Comparison of ENCODE assay signal across 1 cellular context in the genomic region with DNA sequence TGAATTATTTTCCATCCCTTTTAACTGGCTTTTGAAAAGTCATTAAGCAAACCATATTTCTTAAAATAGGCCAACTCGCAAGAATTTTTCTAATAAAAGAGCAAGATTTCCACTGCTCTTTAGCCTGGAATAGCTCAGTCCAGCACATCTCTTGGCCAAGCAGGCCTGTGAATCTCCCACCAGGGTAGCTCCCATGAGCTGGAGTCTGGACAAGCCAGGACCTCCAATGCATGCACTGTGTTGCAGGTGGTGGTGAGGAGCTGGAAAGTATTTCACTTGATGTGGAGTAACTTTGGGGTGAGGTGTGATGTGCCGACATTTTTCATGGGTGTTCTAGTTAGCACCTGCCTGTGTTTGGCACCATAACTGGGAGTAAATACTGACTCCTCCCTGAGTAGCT.
TF ChIP-seq lines count a peak whose summit lies in the region.

No MANE protein-coding gene starts in this region.

TF ChIP-seq in GM23338, 12 proteins besides CTCF, POLR2A, EP300 and RAD21 (continued from another document):
- TF ChIP-seq, protein P1, sequence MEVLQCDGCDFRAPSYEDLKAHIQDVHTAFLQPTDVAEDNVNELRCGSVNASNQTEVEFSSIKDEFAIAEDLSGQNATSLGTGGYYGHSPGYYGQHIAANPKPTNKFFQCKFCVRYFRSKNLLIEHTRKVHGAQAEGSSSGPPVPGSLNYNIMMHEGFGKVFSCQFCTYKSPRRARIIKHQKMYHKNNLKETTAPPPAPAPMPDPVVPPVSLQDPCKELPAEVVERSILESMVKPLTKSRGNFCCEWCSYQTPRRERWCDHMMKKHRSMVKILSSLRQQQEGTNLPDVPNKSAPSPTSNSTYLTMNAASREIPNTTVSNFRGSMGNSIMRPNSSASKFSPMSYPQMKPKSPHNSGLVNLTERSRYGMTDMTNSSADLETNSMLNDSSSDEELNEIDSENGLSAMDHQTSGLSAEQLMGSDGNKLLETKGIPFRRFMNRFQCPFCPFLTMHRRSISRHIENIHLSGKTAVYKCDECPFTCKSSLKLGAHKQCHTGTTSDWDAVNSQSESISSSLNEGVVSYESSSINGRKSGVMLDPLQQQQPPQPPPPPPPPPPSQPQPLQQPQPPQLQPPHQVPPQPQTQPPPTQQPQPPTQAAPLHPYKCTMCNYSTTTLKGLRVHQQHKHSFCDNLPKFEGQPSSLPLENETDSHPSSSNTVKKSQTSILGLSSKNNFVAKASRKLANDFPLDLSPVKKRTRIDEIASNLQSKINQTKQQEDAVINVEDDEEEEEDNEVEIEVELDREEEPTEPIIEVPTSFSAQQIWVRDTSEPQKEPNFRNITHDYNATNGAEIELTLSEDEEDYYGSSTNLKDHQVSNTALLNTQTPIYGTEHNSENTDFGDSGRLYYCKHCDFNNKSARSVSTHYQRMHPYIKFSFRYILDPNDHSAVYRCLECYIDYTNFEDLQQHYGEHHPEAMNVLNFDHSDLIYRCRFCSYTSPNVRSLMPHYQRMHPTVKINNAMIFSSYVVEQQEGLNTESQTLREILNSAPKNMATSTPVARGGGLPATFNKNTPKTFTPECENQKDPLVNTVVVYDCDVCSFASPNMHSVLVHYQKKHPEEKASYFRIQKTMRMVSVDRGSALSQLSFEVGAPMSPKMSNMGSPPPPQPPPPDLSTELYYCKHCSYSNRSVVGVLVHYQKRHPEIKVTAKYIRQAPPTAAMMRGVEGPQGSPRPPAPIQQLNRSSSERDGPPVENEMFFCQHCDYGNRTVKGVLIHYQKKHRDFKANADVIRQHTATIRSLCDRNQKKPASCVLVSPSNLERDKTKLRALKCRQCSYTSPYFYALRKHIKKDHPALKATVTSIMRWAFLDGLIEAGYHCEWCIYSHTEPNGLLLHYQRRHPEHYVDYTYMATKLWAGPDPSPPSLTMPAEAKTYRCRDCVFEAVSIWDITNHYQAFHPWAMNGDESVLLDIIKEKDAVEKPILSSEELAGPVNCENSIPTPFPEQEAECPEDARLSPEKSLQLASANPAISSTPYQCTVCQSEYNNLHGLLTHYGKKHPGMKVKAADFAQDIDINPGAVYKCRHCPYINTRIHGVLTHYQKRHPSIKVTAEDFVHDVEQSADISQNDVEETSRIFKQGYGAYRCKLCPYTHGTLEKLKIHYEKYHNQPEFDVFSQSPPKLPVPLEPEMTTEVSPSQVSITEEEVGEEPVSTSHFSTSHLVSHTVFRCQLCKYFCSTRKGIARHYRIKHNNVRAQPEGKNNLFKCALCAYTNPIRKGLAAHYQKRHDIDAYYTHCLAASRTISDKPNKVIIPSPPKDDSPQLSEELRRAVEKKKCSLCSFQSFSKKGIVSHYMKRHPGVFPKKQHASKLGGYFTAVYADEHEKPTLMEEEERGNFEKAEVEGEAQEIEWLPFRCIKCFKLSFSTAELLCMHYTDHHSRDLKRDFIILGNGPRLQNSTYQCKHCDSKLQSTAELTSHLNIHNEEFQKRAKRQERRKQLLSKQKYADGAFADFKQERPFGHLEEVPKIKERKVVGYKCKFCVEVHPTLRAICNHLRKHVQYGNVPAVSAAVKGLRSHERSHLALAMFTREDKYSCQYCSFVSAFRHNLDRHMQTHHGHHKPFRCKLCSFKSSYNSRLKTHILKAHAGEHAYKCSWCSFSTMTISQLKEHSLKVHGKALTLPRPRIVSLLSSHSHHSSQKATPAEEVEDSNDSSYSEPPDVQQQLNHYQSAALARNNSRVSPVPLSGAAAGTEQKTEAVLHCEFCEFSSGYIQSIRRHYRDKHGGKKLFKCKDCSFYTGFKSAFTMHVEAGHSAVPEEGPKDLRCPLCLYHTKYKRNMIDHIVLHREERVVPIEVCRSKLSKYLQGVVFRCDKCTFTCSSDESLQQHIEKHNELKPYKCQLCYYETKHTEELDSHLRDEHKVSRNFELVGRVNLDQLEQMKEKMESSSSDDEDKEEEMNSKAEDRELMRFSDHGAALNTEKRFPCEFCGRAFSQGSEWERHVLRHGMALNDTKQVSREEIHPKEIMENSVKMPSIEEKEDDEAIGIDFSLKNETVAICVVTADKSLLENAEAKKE (CRISPR knock-in tag; IDR thresholded peaks at IDR 0.05), result no peak
- no peak for TF ChIP-seq CREB1 (CRISPR knock-in tag; IDR thresholded peaks at IDR 0.05; ENCODE audit: low read depth)
- no peak for TF ChIP-seq EZH2 (IDR thresholded peaks at IDR 0.05; ENCODE audit: low read depth, unreplicated experiment)
- no peak for TF ChIP-seq EZH2phosphoT487 (IDR thresholded peaks at IDR 0.05; ENCODE audit: unreplicated experiment)
- no peak for TF ChIP-seq ZNF331 (CRISPR knock-in tag; IDR thresholded peaks at IDR 0.05; ENCODE audit: low read depth)
- TF ChIP-seq STAT1 (IDR thresholded peaks at IDR 0.05; ENCODE audit: unreplicated experiment), result no peak
- no peak for TF ChIP-seq ZNF114 (CRISPR knock-in tag; IDR thresholded peaks at IDR 0.05)
- TF ChIP-seq, protein P2, sequence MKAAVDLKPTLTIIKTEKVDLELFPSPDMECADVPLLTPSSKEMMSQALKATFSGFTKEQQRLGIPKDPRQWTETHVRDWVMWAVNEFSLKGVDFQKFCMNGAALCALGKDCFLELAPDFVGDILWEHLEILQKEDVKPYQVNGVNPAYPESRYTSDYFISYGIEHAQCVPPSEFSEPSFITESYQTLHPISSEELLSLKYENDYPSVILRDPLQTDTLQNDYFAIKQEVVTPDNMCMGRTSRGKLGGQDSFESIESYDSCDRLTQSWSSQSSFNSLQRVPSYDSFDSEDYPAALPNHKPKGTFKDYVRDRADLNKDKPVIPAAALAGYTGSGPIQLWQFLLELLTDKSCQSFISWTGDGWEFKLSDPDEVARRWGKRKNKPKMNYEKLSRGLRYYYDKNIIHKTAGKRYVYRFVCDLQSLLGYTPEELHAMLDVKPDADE (IDR thresholded peaks at IDR 0.05), result no peak
